ENCODE assay signal across 10 cellular contexts in genomic region chr11:131889146-131889577, GRCh38.
DNase-seq lines count a peak whose midpoint lies in the region; ATAC-seq, FAIRE-seq and TF ChIP-seq lines count a peak whose summit lies in the region.
"Had no signal": no experiment of that assay in that cellular context is flagged by ENCODE, and none has a peak within 500 bp of the region (broad histone marks: within the 10 kb centered on the region; RNA-seq: fewer than 3 reads in every experiment).

No MANE protein-coding gene starts in this region.

- H2BK120ac ChIP-seq in mesenchymal stem cell (ENCODE audit: low read depth, low read length) = no peak overlapping the region

- no peak overlapping the region for H3K14ac ChIP-seq in mesenchymal stem cell (ENCODE audit: low read length in 2 of 2)

- no peak overlapping the region for H2AK5ac ChIP-seq in mesenchymal stem cell (ENCODE audit: low read length, severe bottlenecking)

- FAIRE-seq in frontal cortex (lab: Jason Lieb, UNC) = no peak

- DNase-seq in DMS53 treated with DMSO at 0.1 percent for 48 hours (lab: John Stamatoyannopoulos, UW; ENCODE audit: unreplicated experiment) (peak; percentile 34), astrocyte of the cerebellum (ENCODE audit: low read depth) (peak; percentile 77), mesenchymal stem cell (peak; percentile 98), type B pancreatic cell (ENCODE audit: extremely low spot score, unreplicated experiment) (no peak), frontal cortex (ENCODE audit: low spot score in 2 of 2) (no peak)
- no peak for DNase-seq in effector CD8-positive, alpha-beta T cell (lab: John Stamatoyannopoulos, UW)
- DNase-seq: activated CD4-positive, alpha-beta T cell treated with anti-CD3 and anti-CD28 coated beads, Interleukin-2, amount 50 U/mL, for 1 hour had no signal

- no peaks in the 10 kb centered on the region for H3K36me3 ChIP-seq in mesenchymal stem cell (ENCODE audit: control insufficient read depth in 1 of 2, insufficient read depth in 2 of 2, low read depth in 1 of 2, low read length in 2 of 2)

- H3K4me1 Mint-ChIP-seq in type B pancreatic cell (ENCODE audit: unreplicated experiment) = peaks cover 23% of the 10 kb centered on the region
- H3K4me1 Mint-ChIP-seq: IgD-negative memory B cell had no signal

- peak overlapping the region in 1 of 2 experiments; percentile 79 for H2BK12ac ChIP-seq in mesenchymal stem cell (ENCODE audit: low read length in 2 of 2)

- H4K91ac ChIP-seq in mesenchymal stem cell (ENCODE audit: low read length) = peak overlapping the region; percentile 67

- H3K27ac Mint-ChIP-seq in type B pancreatic cell = no peak overlapping the region
- H3K27ac Mint-ChIP-seq: IgD-negative memory B cell had no signal

- no peak overlapping the region for H3K23ac ChIP-seq in mesenchymal stem cell (ENCODE audit: low read length in 2 of 2)

- H4K8ac ChIP-seq in mesenchymal stem cell (ENCODE audit: low read length) = no peak overlapping the region

- no peak overlapping the region for H2AFZ ChIP-seq in mesenchymal stem cell (ENCODE audit: low read depth, low read length)

- H3K9me3 ChIP-seq in mesenchymal stem cell (ENCODE audit: control insufficient read depth, low read length) = no peaks in the 10 kb centered on the region

- H3K9ac ChIP-seq in mesenchymal stem cell (ENCODE audit: low read length) = peak overlapping the region; percentile 86

- H3K4me1 ChIP-seq in mesenchymal stem cell (ENCODE audit: control insufficient read depth, insufficient read depth, low read depth, low read length) = peaks cover 30% of the 10 kb centered on the region

- H3K79me1 ChIP-seq in mesenchymal stem cell (replicated peaks; ENCODE audit: low read length, poor library complexity, severe bottlenecking) = no peaks in the 10 kb centered on the region

- H3K4me3 ChIP-seq in astrocyte of the cerebellum (ENCODE audit: low read depth, low read length) (no peak overlapping the region), mesenchymal stem cell (ENCODE audit: insufficient read depth in 1 of 2, low read depth in 1 of 2, low read length in 2 of 2) (no peak overlapping the region)

- H3K18ac ChIP-seq in mesenchymal stem cell (ENCODE audit: low read depth in 1 of 2, low read length in 2 of 2) = peak overlapping the region; percentile 71 to 84

- peak overlapping the region in 1 of 2 experiments; percentile 9 for H3K4ac ChIP-seq in mesenchymal stem cell (ENCODE audit: low read depth in 1 of 2, low read length in 2 of 2)

- WGBS in mesenchymal stem cell = 4% methylated on average over 2 of the region's 2 CpGs

- no peak overlapping the region for H2BK15ac ChIP-seq in mesenchymal stem cell (ENCODE audit: low read depth, poor library complexity, severe bottlenecking)

- H3K9me3 Mint-ChIP-seq in type B pancreatic cell = no peaks in the 10 kb centered on the region

- peak overlapping the region; percentile 89 for H2BK5ac ChIP-seq in mesenchymal stem cell (ENCODE audit: low read depth, low read length, poor library complexity, severe bottlenecking)

- no peak overlapping the region for H3K4me3 Mint-ChIP-seq in type B pancreatic cell
- H3K4me3 Mint-ChIP-seq: IgD-negative memory B cell had no signal

- H3K36me3 Mint-ChIP-seq in type B pancreatic cell = no peaks in the 10 kb centered on the region
- H3K36me3 Mint-ChIP-seq: IgD-negative memory B cell had no signal

- ATAC-seq in HG03469 (IDR thresholded peaks at IDR 0.05; ENCODE audit: unreplicated experiment) (peak; percentile 27), HG02588 (IDR thresholded peaks at IDR 0.05; ENCODE audit: unreplicated experiment) (no peak)

- peak overlapping the region; percentile 97 for H3K27ac ChIP-seq in mesenchymal stem cell (ENCODE audit: low read length, poor library complexity, severe bottlenecking)

- TF ChIP-seq CTCF in astrocyte of the cerebellum (IDR thresholded peaks at IDR 0.05; ENCODE audit: low read depth, low read length, missing control alignments) = no peak
- no peak for TF ChIP-seq CTCF in type B pancreatic cell (conservative IDR thresholded peaks at IDR 0.05)

- no peak overlapping the region for H3K4me2 ChIP-seq in mesenchymal stem cell (ENCODE audit: low read length, poor library complexity, severe bottlenecking)

- no peaks in the 10 kb centered on the region for H3K27me3 ChIP-seq in mesenchymal stem cell (ENCODE audit: control insufficient read depth in 1 of 2, insufficient read depth in 1 of 2, low read length in 2 of 2)

- in situ Hi-C loops in astrocyte of the cerebellum (cut with HindIII; ENCODE audit: low sequenced_read_pairs) = no loop called here

- peaks cover 39% of the 10 kb centered on the region for H3K27me3 Mint-ChIP-seq in type B pancreatic cell
- H3K27me3 Mint-ChIP-seq: IgD-negative memory B cell had no signal

Comparison
In these comparisons a context has a peak if more than half of its experiments do, and no peak if none do; other contexts are left out.
1. DNase-seq: peak in DMS53 treated with DMSO at 0.1 percent for 48 hours (single experiment), astrocyte of the cerebellum (single experiment) and mesenchymal stem cell (single experiment); none in effector CD8-positive, alpha-beta T cell (single experiment), type B pancreatic cell (single experiment) and frontal cortex (0 of 2).